Comparison of ENCODE assay signal across 8 cellular contexts in genomic region chr11:44950036-44950624, GRCh38. TPM values are rescaled to one million over a fixed set of nuclear protein-coding genes. Genes with fewer than 3 reads are reported as not detected.
A peak's percentile ranks its signal among the peaks of the same experiment; 100 is the strongest.
DNase-seq lines count a peak whose midpoint lies in the region; ATAC-seq and TF ChIP-seq lines count a peak whose summit lies in the region.

No MANE protein-coding gene starts in this region.

- no peaks in the 10 kb centered on the region for H3K36me3 Mint-ChIP-seq in activated naive CD8-positive, alpha-beta T cell

- H3K27ac ChIP-seq in spleen, result peak overlapping the region; percentile 80 to 97 (median 92)

- H3K36me3 ChIP-seq in iPS-15b (ENCODE audit: control insufficient read depth, insufficient read depth, low read length), result peaks cover 10% of the 10 kb centered on the region
- H3K36me3 ChIP-seq in spleen, result peaks cover 0 to 23% (median 4%) of the 10 kb centered on the region in 6 donors

- H3K9ac ChIP-seq in iPS-15b (ENCODE audit: low read depth, low read length), result peak overlapping the region; percentile 70

- H3K27me3 Mint-ChIP-seq in activated naive CD8-positive, alpha-beta T cell, result no peaks in the 10 kb centered on the region

- no peak overlapping the region for H3K27ac Mint-ChIP-seq in activated naive CD8-positive, alpha-beta T cell

- TF ChIP-seq POLR2A in spleen (IDR thresholded peaks at IDR 0.05), result no peak

- H3K9me3 Mint-ChIP-seq in activated naive CD8-positive, alpha-beta T cell (ENCODE audit: low read depth), result no peaks in the 10 kb centered on the region

- intact Hi-C loops in spleen (cut with DNase I; ENCODE audit: low total_unique reads), result no loop called here

- H3K27me3 ChIP-seq in iPS-15b (ENCODE audit: control insufficient read depth, insufficient read depth, low read length) (no peaks in the 10 kb centered on the region), spleen (replicated peaks in 1 of 7) (peaks cover 0 to 16% (median 0%) of the 10 kb centered on the region in 7 donors)

- WGBS in spleen, 5 donors, result 0 to 1% (median 0%) methylated on average over 18 to 63 of the region's 63 CpGs

- TF ChIP-seq CTCF in AG09309 (IDR thresholded peaks at IDR 0.05; ENCODE audit: control insufficient read depth, insufficient read depth, low read depth, low read length, missing control alignments), result no peak
- TF ChIP-seq CTCF in spleen (IDR thresholded peaks at IDR 0.05 in 8 of 11, conservative IDR thresholded peaks at IDR 0.05 in 3 of 11), result no peak

- H3K4me1 Mint-ChIP-seq in activated naive CD8-positive, alpha-beta T cell (ENCODE audit: low read depth), result peaks cover 3% of the 10 kb centered on the region

- H3K4me3 ChIP-seq in AG09309 (ENCODE audit: control insufficient read depth, low read depth, low read length) (peak overlapping the region; percentile 61), iPS-15b (ENCODE audit: low read depth, low read length) (peak overlapping the region; percentile 74), spleen (peak overlapping the region; percentile 72 to 97 (median 85))

- H3K9me3 ChIP-seq in iPS-15b (ENCODE audit: control insufficient read depth, insufficient read depth, low read length), result no peaks in the 10 kb centered on the region
- H3K9me3 ChIP-seq in spleen, result no peaks in the 10 kb centered on the region

- no peak for DNase-seq in AG09309 (ENCODE audit: low read depth)
- peak; percentile 11 for DNase-seq in LoVo (ENCODE audit: low spot score)
- DNase-seq in spleen, result peak; percentile 91
- DNase-seq in SW 1271 (lab: John Stamatoyannopoulos, UW), result no peak
- no peak for DNase-seq in midbrain (lab: John Stamatoyannopoulos, UW)

- peaks cover 22% of the 10 kb centered on the region for H3K4me1 ChIP-seq in iPS-15b (ENCODE audit: control insufficient read depth, insufficient read depth, low read length)
- H3K4me1 ChIP-seq in spleen, result peaks cover 34 to 97% (median 75%) of the 10 kb centered on the region in 6 donors

- H3K4me3 Mint-ChIP-seq in activated naive CD8-positive, alpha-beta T cell, result peak overlapping the region; percentile 63

- ATAC-seq in HG03521 (IDR thresholded peaks at IDR 0.05; ENCODE audit: unreplicated experiment), result no peak

RNA-seq across cellular contexts. Expression of gene TP53I11, which starts 0.6 kb away (rescaled TPM):
- 100 to 1,000 TPM in 5 of 7 donors, 10 to 100 TPM in 2; 80.1 to 169 (median 110) TPM for total RNA-seq in spleen
- 10 to 100 TPM; 10.2 to 48.0 (median 11.6) TPM for polyA plus RNA-seq in spleen

Comparison
In these comparisons a context has a peak if more than half of its experiments do, and no peak if none do; other contexts are left out.
1. DNase-seq: peak in LoVo (single experiment) and spleen (single experiment); none in AG09309 (single experiment), SW 1271 (0 of 2) and midbrain (single experiment).
2. Peak in every context shown above with its lines, with median percentiles within 50 percentile points of each other: H3K4me3 ChIP-seq.